Comparison of ENCODE assay signal across 26 cellular contexts in genomic region chr3:35088943-35089342, GRCh38.
"Had no signal": no experiment of that assay in that cellular context is flagged by ENCODE, and none has a peak within 500 bp of the region (broad histone marks: within the 10 kb centered on the region; RNA-seq: fewer than 3 reads in every experiment).

No MANE protein-coding gene starts in this region.

- H2AFZ ChIP-seq: parathyroid adenoma had no signal

- H3K27ac ChIP-seq: breast epithelium, epithelial cell of prostate, left lung, lower lobe of right lung, parathyroid adenoma, psoas muscle, sigmoid colon, stomach, suprapubic skin, tibial artery, upper lobe of right lung had no signal

- H3K4me1 ChIP-seq: breast epithelium, left lung, lower lobe of right lung, parathyroid adenoma, psoas muscle, sigmoid colon, stomach, suprapubic skin, tibial artery, upper lobe of right lung had no signal

- H3K9ac ChIP-seq: parathyroid adenoma had no signal

- H3K9me3 ChIP-seq: psoas muscle, sigmoid colon had no signal

- DNase-seq: activated CD4-positive, alpha-beta memory T cell treated with anti-CD3 and anti-CD28 coated beads, Interleukin-2, amount 10 ng/mL, durations not matched to agents 7 days and 5 days; activated CD4-positive, alpha-beta T cell treated with anti-CD3 and anti-CD28 coated beads for 1 hour; activated CD4-positive, alpha-beta T cell treated with anti-CD3 and anti-CD28 coated beads, Interleukin-2, amount 10 ng/mL, durations not matched to agents 7 days and 5 days; activated CD8-positive, alpha-beta memory T cell treated with anti-CD3 and anti-CD28 coated beads, Interleukin-2, amount 50 U/mL, for 48 hours; activated gamma-delta T cell treated with Interleukin-2 at 50 U/mL for 16 hours; activated naive CD4-positive, alpha-beta T cell treated with anti-CD3 and anti-CD28 coated beads, Interleukin-2, amount 50 U/mL, for 16 hours; activated T-cell treated with anti-CD3 and anti-CD28 coated beads, Interleukin-2, amount 50 U/mL, for 24 hours; amniotic stem cell; left lung; lower lobe of right lung; mesenchymal stem cell; naive thymus-derived CD8-positive, alpha-beta T cell; nucleus accumbens; psoas muscle; sigmoid colon; small intestine; stimulated activated CD4-positive, alpha-beta T cell treated with anti-CD3 and anti-CD28 coated beads, Interleukin-4, amount 100 ng/mL, for 4 hours; stimulated activated CD8-positive, alpha-beta memory T cell treated with anti-CD3 and anti-CD28 coated beads, Interleukin-4, amount 100 ng/mL, for 48 hours; stomach; tibial artery; upper lobe of right lung had no signal

- ATAC-seq: left lung; lower lobe of right lung; naive thymus-derived CD8-positive, alpha-beta T cell; psoas muscle; stimulated activated memory B cell treated with anti-CD40 and anti-IgM and Interleukin-4, amounts not matched to agents 10 μg/mL and 1 μg/mL and 100 μg/mL, for 72 hours; upper lobe of right lung had no signal

- H3K79me2 ChIP-seq: parathyroid adenoma had no signal

- H3K27me3 ChIP-seq: breast epithelium, left lung, sigmoid colon, stomach, suprapubic skin, tibial artery, upper lobe of right lung had no signal

- H3K4me3 ChIP-seq: breast epithelium, left lung, lower lobe of right lung, psoas muscle, sigmoid colon, stomach, suprapubic skin, tibial artery, upper lobe of right lung had no signal

- H3K36me3 ChIP-seq: breast epithelium, left lung, lower lobe of right lung, sigmoid colon, stomach, suprapubic skin, tibial artery, upper lobe of right lung had no signal
